Comparison of ENCODE assay signal across 9 cellular contexts in the genomic region with DNA sequence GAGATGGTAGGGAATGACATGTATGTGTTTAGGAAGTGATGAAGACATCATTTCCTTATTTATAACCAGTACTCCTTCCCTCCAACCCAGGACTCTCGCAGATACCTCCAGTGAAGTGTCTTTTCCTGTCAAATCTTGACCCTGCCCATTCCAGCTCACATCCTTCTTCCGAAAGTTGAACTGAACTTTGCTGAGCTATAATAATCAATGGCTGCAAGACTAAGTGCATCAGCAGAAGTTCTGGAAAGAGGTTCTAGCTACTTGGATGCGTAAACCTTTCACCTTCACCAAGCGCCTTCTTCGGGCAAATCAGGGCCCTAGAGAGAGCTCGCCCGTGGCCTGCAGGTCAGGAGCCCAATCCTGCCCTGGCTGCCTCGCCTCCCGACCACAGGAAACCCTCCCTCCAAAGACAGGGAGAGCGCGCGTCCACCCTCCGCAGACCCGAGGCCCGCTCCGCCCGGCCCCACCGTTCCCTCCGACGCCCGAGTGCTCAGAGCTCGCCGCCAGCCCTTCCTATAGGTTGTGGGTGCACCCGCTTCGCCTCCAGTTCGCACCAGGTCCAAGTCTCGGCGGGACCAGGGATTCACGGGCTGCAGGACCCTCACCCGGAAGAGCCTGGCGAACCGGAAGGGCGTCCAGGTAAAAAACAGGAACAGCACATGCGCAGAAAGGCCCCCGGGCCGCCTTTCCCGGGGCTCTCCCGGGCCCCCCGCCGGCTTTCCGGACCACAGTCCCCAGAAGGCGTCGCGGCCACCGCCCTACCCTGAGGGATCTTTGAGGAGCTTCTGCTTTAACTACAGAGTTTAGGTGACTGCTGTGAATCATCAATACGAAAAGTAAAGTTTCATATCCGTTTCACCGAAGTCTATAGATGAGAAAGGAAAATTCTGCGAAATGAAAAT. TPM values are rescaled to one million over a fixed set of nuclear protein-coding genes. Genes with fewer than 3 reads are reported as not detected.
DNase-seq lines count a peak whose midpoint lies in the region; ATAC-seq and TF ChIP-seq lines count a peak whose summit lies in the region.
"Had no signal": no experiment of that assay in that cellular context is flagged by ENCODE, and none has a peak within 500 bp of the region (broad histone marks: within the 10 kb centered on the region; RNA-seq: fewer than 3 reads in every experiment).

Gene ZNF334, minus strand, starts transcription at position 617 of the 902 bp plus-strand sequence. CDS start 1,457 bp downstream, outside the sequence.

- peaks cover 3% of the 10 kb centered on the region for H3K9me3 Mint-ChIP-seq in activated T-helper 2 cell treated with anti-CD3 and anti-CD28 coated beads, Interferon-gamma antibody, Interleukin-2, Interleukin-4, amounts not matched to agents 10 μg/mL and 5 μg/mL and 100 μg/mL, durations not matched to agents 14 hours and 24 hours and 36 hours

- H3K4me1 ChIP-seq in cardiac muscle cell (ENCODE audit: low read depth), result peaks cover 5% of the 10 kb centered on the region
- no peaks in the 10 kb centered on the region for H3K4me1 ChIP-seq in upper lobe of right lung
- H3K4me1 ChIP-seq: HAP-1 had no signal

- peaks cover 14% of the 10 kb centered on the region for H3K36me3 Mint-ChIP-seq in activated T-helper 2 cell treated with anti-CD3 and anti-CD28 coated beads, Interferon-gamma antibody, Interleukin-2, Interleukin-4, amounts not matched to agents 10 μg/mL and 5 μg/mL and 100 μg/mL, durations not matched to agents 14 hours and 24 hours and 36 hours (ENCODE audit: low read depth)

- no peaks in the 10 kb centered on the region for H3K36me3 ChIP-seq in cardiac muscle cell
- no peaks in the 10 kb centered on the region for H3K36me3 ChIP-seq in upper lobe of right lung
- H3K36me3 ChIP-seq: HAP-1 had no signal

- peak; percentile 51 for ATAC-seq in GM19351 (IDR thresholded peaks at IDR 0.05; ENCODE audit: unreplicated experiment)
- peak; percentile 96 for ATAC-seq in upper lobe of right lung

- H3K4me3 ChIP-seq in cardiac muscle cell (peak within 1 kb of the TSS; percentile 59), upper lobe of right lung (peak within 1 kb of the TSS; percentile 65)
- H3K4me3 ChIP-seq: HAP-1 had no signal

- no peaks in the 10 kb centered on the region for H3K9me3 ChIP-seq in cardiac muscle cell (ENCODE audit: low read depth)
- H3K9me3 ChIP-seq in upper lobe of right lung, result no peaks in the 10 kb centered on the region
- H3K9me3 ChIP-seq: HAP-1 had no signal

- H3K27me3 Mint-ChIP-seq in activated T-helper 2 cell treated with anti-CD3 and anti-CD28 coated beads, Interferon-gamma antibody, Interleukin-2, Interleukin-4, amounts not matched to agents 10 μg/mL and 5 μg/mL and 100 μg/mL, durations not matched to agents 14 hours and 24 hours and 36 hours (ENCODE audit: low read depth), result peaks cover 4% of the 10 kb centered on the region

- H3K4me1 Mint-ChIP-seq in activated T-helper 2 cell treated with anti-CD3 and anti-CD28 coated beads, Interferon-gamma antibody, Interleukin-2, Interleukin-4, amounts not matched to agents 10 μg/mL and 5 μg/mL and 100 μg/mL, durations not matched to agents 14 hours and 24 hours and 36 hours (ENCODE audit: low read depth), result peaks cover 26% of the 10 kb centered on the region

- peaks cover 17% of the 10 kb centered on the region for H3K27me3 ChIP-seq in cardiac muscle cell
- peaks cover 20% of the 10 kb centered on the region for H3K27me3 ChIP-seq in upper lobe of right lung

- peak within 1 kb of the TSS; percentile 66 for H3K27ac ChIP-seq in cardiac muscle cell
- H3K27ac ChIP-seq in upper lobe of right lung, result no peak within 1 kb of the TSS

- intact Hi-C loops in activated T-helper 2 cell treated with anti-CD3 and anti-CD28 coated beads, Interferon-gamma antibody, Interleukin-2, Interleukin-4, amounts not matched to agents 10 μg/mL and 5 μg/mL and 100 μg/mL, durations not matched to agents 14 hours and 24 hours and 36 hours (cut with micrococcal nuclease), result loop anchor here (2.0 kb wide), 1 partner anchor 32 kb away; no protein-coding TSS in a partner anchor
- intact Hi-C loops in upper lobe of right lung (cut with DNase I), result no loop called here

- DNase-seq in AG20443 (ENCODE audit: low spot score), result peak; percentile 70
- peak; percentile 95 for DNase-seq in NCI-H2171 treated with DMSO at 0.1 percent for 48 hours (lab: John Stamatoyannopoulos, UW)
- peak; percentile 29 for DNase-seq in activated T-helper 2 cell treated with anti-CD3 and anti-CD28 coated beads, Interferon-gamma antibody, Interleukin-2, Interleukin-4, amounts not matched to agents 10 μg/mL and 5 μg/mL and 100 μg/mL, durations not matched to agents 14 hours and 24 hours and 36 hours (ENCODE audit: low spot score)
- DNase-seq in cardiac muscle cell (ENCODE audit: low read depth in 1 of 2, low spot score in 1 of 2), result peak; percentile 71 to 92
- DNase-seq in occipital lobe (lab: John Stamatoyannopoulos, UW), result peak; percentile 39
- peak; percentile 87 for DNase-seq in upper lobe of right lung
- no peak for DNase-seq in AML-193 (lab: John Stamatoyannopoulos, UW)

- TF ChIP-seq CTCF in cardiac muscle cell (IDR thresholded peaks at IDR 0.05; ENCODE audit: low read depth, low read length), result no peak
- TF ChIP-seq CTCF in upper lobe of right lung (IDR thresholded peaks at IDR 0.05), result no peak

- peak within 1 kb of the TSS; percentile 70 for H3K27ac Mint-ChIP-seq in activated T-helper 2 cell treated with anti-CD3 and anti-CD28 coated beads, Interferon-gamma antibody, Interleukin-2, Interleukin-4, amounts not matched to agents 10 μg/mL and 5 μg/mL and 100 μg/mL, durations not matched to agents 14 hours and 24 hours and 36 hours

- H3K4me3 Mint-ChIP-seq in activated T-helper 2 cell treated with anti-CD3 and anti-CD28 coated beads, Interferon-gamma antibody, Interleukin-2, Interleukin-4, amounts not matched to agents 10 μg/mL and 5 μg/mL and 100 μg/mL, durations not matched to agents 14 hours and 24 hours and 36 hours (ENCODE audit: low read depth), result peak within 1 kb of the TSS; percentile 80

RNA-seq across cellular contexts. Expression of gene ZNF334, which starts in this region (rescaled TPM):
- total RNA-seq in activated T-helper 2 cell treated with anti-CD3 and anti-CD28 coated beads, Interferon-gamma antibody, Interleukin-2, Interleukin-4, amounts not matched to agents 10 μg/mL and 5 μg/mL and 100 μg/mL, durations not matched to agents 14 hours and 24 hours and 36 hours, result 1.2 and 1.4 TPM in 2 replicates
- total RNA-seq in cardiac muscle cell (9.4 and 13.4 TPM in 2 replicates), occipital lobe (13.6 TPM), upper lobe of right lung (3.0 TPM)
- polyA plus RNA-seq in cardiac muscle cell, result 10.9 and 12.6 TPM in 2 replicates

Comparison
In these comparisons a context has a peak if more than half of its experiments do, and no peak if none do; other contexts are left out.
1. DNase-seq: peak in AG20443 (single experiment), NCI-H2171 treated with DMSO at 0.1 percent for 48 hours (single experiment), activated T-helper 2 cell treated with anti-CD3 and anti-CD28 coated beads, Interferon-gamma antibody, Interleukin-2, Interleukin-4, amounts not matched to agents 10 μg/mL and 5 μg/mL and 100 μg/mL, durations not matched to agents 14 hours and 24 hours and 36 hours (single experiment), cardiac muscle cell (2 of 2), occipital lobe (single experiment) and upper lobe of right lung (single experiment); none in AML-193 (0 of 2).